Comparison of ENCODE assay signal across 33 cellular contexts in genomic region chr3:128850544-128850943, GRCh38.
"Had no signal": no experiment of that assay in that cellular context is flagged by ENCODE, and none has a peak within 500 bp of the region (broad histone marks: within the 10 kb centered on the region; RNA-seq: fewer than 3 reads in every experiment).

No MANE protein-coding gene starts in this region.

- H3K4me3 ChIP-seq: SK-N-MC had no signal

- DNase-seq: activated CD4-positive, alpha-beta memory T cell treated with anti-CD3 and anti-CD28 coated beads, Interleukin-2, amount 10 ng/mL, durations not matched to agents 7 days and 5 days; activated CD4-positive, alpha-beta T cell treated with anti-CD3 and anti-CD28 coated beads for 1 hour; activated CD4-positive, alpha-beta T cell treated with anti-CD3 and anti-CD28 coated beads for 48 hours; activated CD4-positive, CD25-positive, alpha-beta regulatory T cell; activated CD8-positive, alpha-beta memory T cell treated with anti-CD3 and anti-CD28 coated beads for 24 hours; activated CD8-positive, alpha-beta memory T cell treated with anti-CD3 and anti-CD28 coated beads, Interleukin-2, amount 10 ng/mL, durations not matched to agents 7 days and 5 days; activated CD8-positive, alpha-beta memory T cell treated with anti-CD3 and anti-CD28 coated beads, Interleukin-2, amount 50 U/mL, for 48 hours; activated effector memory CD4-positive, alpha-beta T cell treated with Interleukin-2 at 50 U/mL for 16 hours; activated naive CD4-positive, alpha-beta T cell treated with anti-CD3 and anti-CD28 coated beads, Interleukin-2, amount 10 ng/mL, durations not matched to agents 7 days and 5 days; activated naive CD8-positive, alpha-beta T cell treated with anti-CD3 and anti-CD28 coated beads, Interleukin-2, amount 50 U/mL, for 24 hours; activated T-cell treated with anti-CD3 and anti-CD28 coated beads, Interleukin-2, amount 50 U/mL, for 48 hours; amniotic stem cell; aorta; brain microvascular endothelial cell; central memory CD4-positive, alpha-beta T cell; Karpas-422; MM.1S; NCI-H1092; NCI-H1436 treated with DMSO at 0.1 percent for 48 hours; NCI-H1694 treated with DMSO at 0.1 percent for 48 hours; NCI-H2029; NCI-H2107; NCI-H2171; NCI-H510A; NCI-H526; NCI-H748 treated with DMSO at 0.1 percent for 48 hours; NK-92 treated with Interleukin-12 subunit alpha and Interleukin-12 subunit beta, amount 100 ng/mL, for 24 hours; SHP77; T1000 had no signal

- H3K27me3 Mint-ChIP-seq: activated CD4-positive, alpha-beta memory T cell treated with anti-CD3 and anti-CD28 coated beads, Interleukin-2, amount 10 ng/mL, durations not matched to agents 7 days and 5 days; activated CD8-positive, alpha-beta memory T cell treated with anti-CD3 and anti-CD28 coated beads, Interleukin-2, amount 10 ng/mL, durations not matched to agents 7 days and 5 days; activated naive CD4-positive, alpha-beta T cell treated with anti-CD3 and anti-CD28 coated beads, Interleukin-2, amount 10 ng/mL, durations not matched to agents 7 days and 5 days; activated naive CD8-positive, alpha-beta T cell; activated naive CD8-positive, alpha-beta T cell treated with anti-CD3 and anti-CD28 coated beads, Interleukin-2, amount 50 U/mL, for 24 hours had no signal

- H3K27me3 ChIP-seq: brain microvascular endothelial cell, SJCRH30 had no signal

- H3K27ac ChIP-seq: brain microvascular endothelial cell, SJCRH30, SK-N-MC, WERI-Rb-1 had no signal

- H3K4me3 Mint-ChIP-seq: activated CD4-positive, alpha-beta memory T cell treated with anti-CD3 and anti-CD28 coated beads, Interleukin-2, amount 10 ng/mL, durations not matched to agents 7 days and 5 days; activated CD8-positive, alpha-beta memory T cell treated with anti-CD3 and anti-CD28 coated beads, Interleukin-2, amount 10 ng/mL, durations not matched to agents 7 days and 5 days; activated naive CD4-positive, alpha-beta T cell treated with anti-CD3 and anti-CD28 coated beads, Interleukin-2, amount 10 ng/mL, durations not matched to agents 7 days and 5 days; activated naive CD8-positive, alpha-beta T cell; activated naive CD8-positive, alpha-beta T cell treated with anti-CD3 and anti-CD28 coated beads, Interleukin-2, amount 50 U/mL, for 24 hours had no signal

- ATAC-seq: activated CD8-positive, alpha-beta memory T cell treated with anti-CD3 and anti-CD28 coated beads, Interleukin-2, amount 10 ng/mL, durations not matched to agents 7 days and 5 days; activated naive CD8-positive, alpha-beta T cell treated with anti-CD3 and anti-CD28 coated beads, Interleukin-2, amount 50 U/mL, for 24 hours had no signal

- H3K27ac Mint-ChIP-seq: activated CD4-positive, alpha-beta memory T cell treated with anti-CD3 and anti-CD28 coated beads, Interleukin-2, amount 10 ng/mL, durations not matched to agents 7 days and 5 days; activated CD8-positive, alpha-beta memory T cell treated with anti-CD3 and anti-CD28 coated beads, Interleukin-2, amount 10 ng/mL, durations not matched to agents 7 days and 5 days; activated naive CD8-positive, alpha-beta T cell; activated naive CD8-positive, alpha-beta T cell treated with anti-CD3 and anti-CD28 coated beads, Interleukin-2, amount 50 U/mL, for 24 hours had no signal

- H3K36me3 ChIP-seq: brain microvascular endothelial cell, SJCRH30, WERI-Rb-1 had no signal

- H3K4me1 ChIP-seq: SJCRH30 had no signal
